9 cellular contexts compared by ENCODE assay signal in the genomic region with DNA sequence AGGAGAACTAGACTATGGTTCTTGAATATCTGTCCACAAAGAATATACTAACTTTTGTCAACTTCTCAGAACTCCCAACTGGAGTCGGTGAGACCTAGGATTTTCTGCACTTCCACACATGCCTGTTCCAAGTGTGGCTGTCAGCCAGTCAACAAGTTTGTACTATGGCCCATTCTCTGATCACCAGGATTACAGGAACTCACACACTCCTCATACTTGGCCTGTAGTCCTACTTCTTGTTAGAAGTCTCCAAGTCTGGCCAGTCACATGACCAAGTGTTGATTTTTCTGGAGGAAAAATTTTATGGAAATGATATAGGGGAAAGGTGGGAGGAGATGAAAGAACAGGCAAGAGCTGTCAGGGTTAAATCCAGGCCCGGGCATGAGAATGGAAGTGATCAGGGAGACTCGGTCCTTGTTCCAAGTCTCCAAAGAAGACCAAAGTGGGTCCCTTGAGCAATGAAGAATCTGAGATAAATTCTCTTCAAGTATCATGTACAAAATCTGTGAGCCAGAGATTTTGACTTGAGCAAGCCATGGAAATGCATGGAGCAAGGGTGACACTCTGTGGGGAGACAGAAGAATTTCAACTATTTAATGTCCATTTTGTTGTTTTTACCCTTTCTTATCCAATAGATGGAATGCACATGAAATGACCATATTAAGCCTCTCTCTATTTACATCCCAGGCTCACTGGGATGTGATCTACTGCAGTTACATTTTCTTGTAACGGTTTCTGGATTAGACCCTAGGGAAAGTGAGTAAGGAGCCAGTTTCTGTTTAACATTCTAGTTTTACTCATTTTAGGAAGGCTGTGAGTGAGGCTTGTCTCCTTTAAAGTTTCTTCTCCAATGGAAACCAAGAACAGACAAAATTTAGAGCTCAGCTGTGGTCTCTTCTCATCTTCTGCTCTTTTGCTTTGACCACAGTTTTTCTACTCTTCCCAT.
DNase-seq lines count a peak whose midpoint lies in the region; ATAC-seq, FAIRE-seq and TF ChIP-seq lines count a peak whose summit lies in the region.
"Had no signal": no experiment of that assay in that cellular context is flagged by ENCODE, and none has a peak within 500 bp of the region (broad histone marks: within the 10 kb centered on the region; RNA-seq: fewer than 3 reads in every experiment).

No MANE protein-coding gene starts in this region.

- H3K4me3 Mint-ChIP-seq in CD14-positive monocyte = no peak overlapping the region
- H3K4me3 Mint-ChIP-seq: activated naive CD8-positive, alpha-beta T cell had no signal

- 2% methylated on average over 4 of the region's 4 CpGs for WGBS in A549 (ENCODE audit: missing lambda C conversion rate)

- H3K4me1 Mint-ChIP-seq in CD14-positive monocyte = no peaks in the 10 kb centered on the region

- FAIRE-seq in A549 (lab: Jason Lieb, UNC) = no peak

- H3K27ac Mint-ChIP-seq in CD14-positive monocyte = no peak overlapping the region
- H3K27ac Mint-ChIP-seq: activated naive CD8-positive, alpha-beta T cell had no signal

- POLR2A ChIA-PET in A549 (lab: Yijun Ruan, JAX) = no interaction called here

- H3K4me1 ChIP-seq in A549 = no peaks in the 10 kb centered on the region

- peak; percentile 62 to 68 for TF ChIP-seq RAD21 in A549 (conservative IDR thresholded peaks at IDR 0.05 in 1 of 2, IDR thresholded peaks at IDR 0.05 in 1 of 2)

- H3K4me2 ChIP-seq in A549 = no peak overlapping the region

- no peak for TF ChIP-seq EP300 in A549 (IDR thresholded peaks at IDR 0.05)

- no peaks in the 10 kb centered on the region for H3K9me3 ChIP-seq in A549

- TF ChIP-seq POLR2A in A549 (IDR thresholded peaks at IDR 0.05; ENCODE audit: low read length) = no peak

- H3K9me3 Mint-ChIP-seq in CD14-positive monocyte = peaks cover 0 to 4% (median 0%) of the 10 kb centered on the region in 7 donors

- intact Hi-C loops in CD14-positive monocyte (cut with micrococcal nuclease) = no loop called here

- no peaks in the 10 kb centered on the region for H3K36me3 Mint-ChIP-seq in CD14-positive monocyte
- H3K36me3 Mint-ChIP-seq: activated naive CD8-positive, alpha-beta T cell had no signal

- peak in 1 of 2 experiments; percentile 42; a peak in 1 of 6 replicates for ATAC-seq in A549
- peak; percentile 31 for ATAC-seq in omental fat pad (ENCODE audit: low FRiP score)

- H3K27ac ChIP-seq in A549 = no peak overlapping the region

- H3K27me3 Mint-ChIP-seq in CD14-positive monocyte (ENCODE audit: low read depth in 3 of 3) = peaks cover 0 to 2% (median 0%) of the 10 kb centered on the region in 3 donors

- no peak overlapping the region for H3K4me3 ChIP-seq in A549

- DNase-seq in A549 (ENCODE audit: low read depth in 1 of 2, low spot score in 1 of 2) (peak in 1 of 2 experiments; percentile 43), H4 (ENCODE audit: low spot score) (peak; percentile 51), NOMO-1 (lab: John Stamatoyannopoulos, UW; ENCODE audit: unreplicated experiment in 2 of 2) (peak; percentile 10 to 42), fibroblast of gingiva (ENCODE audit: low read depth) (peak; percentile 53), omental fat pad (ENCODE audit: low spot score) (no peak), middle frontal gyrus (ENCODE audit: extremely low spot score, low spot score) (no peak), CD14-positive monocyte (ENCODE audit: low spot score) (no peak), DMS79 (lab: John Stamatoyannopoulos, UW) (no peak)

- CTCF ChIA-PET in A549 (lab: Yijun Ruan, JAX) = interaction anchor here (0.6 to 2.2 kb wide), 5 partner anchors 17 to 1538 kb away, joined by 3 to 7 read pairs (median 3); no protein-coding TSS in a partner anchor

- TF ChIP-seq CTCF in A549 (IDR thresholded peaks at IDR 0.05) (peak; percentile 41), omental fat pad (IDR thresholded peaks at IDR 0.05) (peak in 1 of 3 donors; percentile 26), CD14-positive monocyte (IDR thresholded peaks at IDR 0.05) (no peak)

TF ChIP-seq in A549, 52 proteins besides CTCF, POLR2A, EP300 and RAD21:
- TF ChIP-seq SMC3 (IDR thresholded peaks at IDR 0.05) (peak; percentile 38), EHMT2 (IDR thresholded peaks at IDR 0.05; ENCODE audit: low read depth) (no peak)

Comparison
In these comparisons a context has a peak if more than half of its experiments do, and no peak if none do; other contexts are left out.
1. DNase-seq: peak in H4 (single experiment), NOMO-1 (2 of 2) and fibroblast of gingiva (single experiment); none in omental fat pad (single experiment), middle frontal gyrus (single experiment), CD14-positive monocyte (single experiment) and DMS79 (single experiment).